23 cellular contexts compared by ENCODE assay signal in genomic region chrX:3584415-3584996, GRCh38.
"Had no signal": no experiment of that assay in that cellular context is flagged by ENCODE, and none has a peak within 500 bp of the region (broad histone marks: within the 10 kb centered on the region; RNA-seq: fewer than 3 reads in every experiment).

No MANE protein-coding gene starts in this region.

- H3K4me3 Mint-ChIP-seq: activated T-helper 1 cell treated with anti-CD3 and anti-CD28 coated beads, Interleukin-12 subunit alpha, Interleukin-12 subunit beta, Interleukin-2, Interleukin-4 antibody, amounts not matched to agents 30 ng/mL and 10 ng/mL and 1 ng/mL, durations not matched to agents 14 hours and 24 hours and 36 hours; endodermal cell; T-helper 2 cell treated with Interferon-gamma antibody and Interleukin-4, amounts not matched to agents 5 μg/mL and 100 μg/mL, for 36 hours had no signal

- H3K9me3 Mint-ChIP-seq: activated T-helper 1 cell treated with anti-CD3 and anti-CD28 coated beads, Interleukin-12 subunit alpha, Interleukin-12 subunit beta, Interleukin-2, Interleukin-4 antibody, amounts not matched to agents 30 ng/mL and 10 ng/mL and 1 ng/mL, durations not matched to agents 14 hours and 24 hours and 36 hours; endodermal cell; T-helper 2 cell treated with Interferon-gamma antibody and Interleukin-4, amounts not matched to agents 5 μg/mL and 100 μg/mL, for 36 hours had no signal

- H3K27ac Mint-ChIP-seq: activated T-helper 1 cell treated with anti-CD3 and anti-CD28 coated beads, Interleukin-12 subunit alpha, Interleukin-12 subunit beta, Interleukin-2, Interleukin-4 antibody, amounts not matched to agents 30 ng/mL and 10 ng/mL and 1 ng/mL, durations not matched to agents 14 hours and 24 hours and 36 hours; endodermal cell; T-helper 2 cell treated with Interferon-gamma antibody and Interleukin-4, amounts not matched to agents 5 μg/mL and 100 μg/mL, for 36 hours had no signal

- DNase-seq: activated CD4-positive, alpha-beta T cell treated with anti-CD3 and anti-CD28 coated beads for 48 hours; activated effector memory CD4-positive, alpha-beta T cell treated with anti-CD3 and anti-CD28 coated beads, Interleukin-2, amount 50 U/mL, for 16 hours; activated naive CD4-positive, alpha-beta T cell treated with anti-CD3 and anti-CD28 coated beads, Interleukin-2, amount 50 U/mL, for 16 hours; activated T-cell treated with anti-CD3 and anti-CD28 coated beads, Interleukin-2, amount 50 U/mL, for 1 hour; central memory CD4-positive, alpha-beta T cell; endodermal cell; foreskin fibroblast; heart left ventricle; hypothalamus; midbrain; naive thymus-derived CD4-positive, alpha-beta T cell; pancreas; retina; stimulated activated CD4-positive, alpha-beta T cell treated with anti-CD3 and anti-CD28 coated beads, Interleukin-12 subunit alpha, Interleukin-12 subunit beta, amount 100 ng/mL, for 4 hours; stimulated activated CD4-positive, alpha-beta T cell treated with anti-CD3 and anti-CD28 coated beads, Interleukin-4, amount 100 ng/mL, for 1 hour; stimulated activated naive CD8-positive, alpha-beta T cell treated with anti-CD3 and anti-CD28 coated beads, Interleukin-15, Interleukin-2, amounts not matched to agents 100 U/mL and 50 U/mL, for 24 hours; substantia nigra; T-helper 1 cell; upper lobe of left lung had no signal

- H3K4me1 Mint-ChIP-seq: endodermal cell had no signal

- ATAC-seq: esophagus mucosa; heart left ventricle; naive thymus-derived CD4-positive, alpha-beta T cell; pancreas; sciatic nerve; stimulated activated naive CD8-positive, alpha-beta T cell treated with anti-CD3 and anti-CD28 coated beads, Interleukin-15, Interleukin-2, amounts not matched to agents 100 U/mL and 50 U/mL, for 24 hours had no signal
